Comparison of ENCODE assay signal across 25 cellular contexts in the genomic region with DNA sequence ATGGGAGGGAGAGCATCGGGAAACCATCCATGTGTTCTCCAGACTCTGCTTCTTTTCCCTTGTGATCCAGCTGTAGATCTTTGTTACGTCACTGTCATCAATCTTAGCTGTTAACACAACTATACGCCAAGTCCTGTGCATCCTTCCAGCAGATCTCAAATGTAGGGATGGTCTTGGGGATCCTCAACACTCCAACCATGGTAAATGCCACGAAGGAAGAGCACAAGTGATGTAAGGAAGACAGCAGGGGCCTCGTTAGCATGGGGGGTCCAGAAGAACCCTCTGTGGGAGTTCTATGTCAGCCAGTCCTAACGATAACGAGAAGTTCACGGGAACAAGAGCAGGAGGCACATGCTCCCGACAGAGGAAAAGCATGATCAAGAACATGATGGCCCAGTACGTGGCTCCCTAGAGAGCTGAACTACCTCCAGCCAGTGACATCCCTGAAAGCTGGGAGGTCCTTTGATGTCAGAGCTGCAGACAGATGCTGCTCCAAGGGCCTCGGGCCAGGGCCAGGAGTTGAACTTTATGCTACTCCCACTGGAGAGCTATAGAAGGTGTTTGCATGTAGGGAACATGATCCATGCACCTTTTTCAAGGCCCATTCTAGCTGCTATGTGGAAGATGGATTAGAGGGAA. TPM values are rescaled to one million over a fixed set of nuclear protein-coding genes. Genes with fewer than 3 reads are reported as not detected.
"Had no signal": no experiment of that assay in that cellular context is flagged by ENCODE, and none has a peak within 500 bp of the region (broad histone marks: within the 10 kb centered on the region; RNA-seq: fewer than 3 reads in every experiment).

No MANE protein-coding gene starts in this region.

- H3K4me2 ChIP-seq: neural progenitor cell had no signal

- H2AFZ ChIP-seq: neural progenitor cell, parathyroid adenoma had no signal

- H3K9ac ChIP-seq: neural progenitor cell, parathyroid adenoma had no signal

- H3K4me1 ChIP-seq: parathyroid adenoma, psoas muscle, sigmoid colon, tibial nerve, vagina had no signal

- FAIRE-seq: small intestine, urothelium cell line had no signal

- H3K4me3 ChIP-seq: neural progenitor cell, ovary, psoas muscle, sigmoid colon, stomach, thoracic aorta, thyroid gland, tibial nerve, upper lobe of left lung, vagina had no signal

- H3K27me3 ChIP-seq: neural progenitor cell, ovary, sigmoid colon, stomach, thyroid gland, tibial nerve, upper lobe of left lung, vagina had no signal

- H3K27ac ChIP-seq: neural progenitor cell, ovary, parathyroid adenoma, psoas muscle, sigmoid colon, stomach, thoracic aorta, thyroid gland, tibial nerve, upper lobe of left lung, vagina had no signal

- H3K79me2 ChIP-seq: parathyroid adenoma had no signal

- DNase-seq: natural killer cell; occipital lobe; ovary; posterior cingulate gyrus; psoas muscle; right cardiac atrium; sigmoid colon; small intestine; stimulated activated CD4-positive, alpha-beta T cell treated with anti-CD3 and anti-CD28 coated beads, Interleukin-15, amount 100 ng/mL, for 24 hours; stimulated activated CD4-positive, alpha-beta T cell treated with anti-CD3 and anti-CD28 coated beads, Interleukin-2, amount 100 ng/mL, for 24 hours; stimulated activated CD4-positive, alpha-beta T cell treated with anti-CD3 and anti-CD28 coated beads, Interleukin-2, amount 100 ng/mL, for 48 hours; stimulated activated CD4-positive, alpha-beta T cell treated with anti-CD3 and anti-CD28 coated beads, Interleukin-4, amount 100 ng/mL, for 24 hours; stimulated activated naive B cell treated with anti-CD40 and anti-IgM and Interleukin-4, amounts not matched to agents 10 μg/mL and 1 μg/mL and 100 μg/mL, for 72 hours; stimulated activated naive CD4-positive, alpha-beta T cell treated with Interleukin-2 at 50 U/mL for 16 hours; stomach; thyroid gland; trophoblast cell; upper lobe of left lung had no signal

- H3K9me3 ChIP-seq: ovary, psoas muscle, sigmoid colon, stomach, thoracic aorta, thyroid gland, tibial nerve, upper lobe of left lung, vagina had no signal

- ATAC-seq: natural killer cell; psoas muscle; right cardiac atrium; stimulated activated effector memory CD8-positive, alpha-beta T cell treated with anti-CD3 and anti-CD28 coated beads, Interleukin-12 subunit alpha, Interleukin-12 subunit beta, amount 100 ng/mL, for 72 hours; stimulated activated naive B cell treated with anti-CD40 and anti-IgM and Interleukin-4, amounts not matched to agents 10 μg/mL and 1 μg/mL and 100 μg/mL, for 72 hours had no signal

- H3K36me3 ChIP-seq: neural progenitor cell, ovary, sigmoid colon, stomach, thoracic aorta, thyroid gland, tibial nerve, upper lobe of left lung, vagina had no signal

RNA-seq across cellular contexts. Expression of a gene that starts 41.0 kb away (rescaled TPM):
- total RNA-seq: natural killer cell had no signal
